ENCODE assay signal across 23 cellular contexts in genomic region chr13:38358703-38359102, GRCh38.
"Had no signal": no experiment of that assay in that cellular context is flagged by ENCODE, and none has a peak within 500 bp of the region (broad histone marks: within the 10 kb centered on the region; RNA-seq: fewer than 3 reads in every experiment).

No MANE protein-coding gene starts in this region.

- H3K9me3 Mint-ChIP-seq: dendritic cell treated with granulocyte-macrophage colony-stimulating factor and Interleukin-4, amounts not matched to agents 40 ng/mL and 50 ng/mL, for 4 days; effector memory CD8-positive, alpha-beta T cell; memory B cell had no signal

- H3K4me3 Mint-ChIP-seq: dendritic cell treated with granulocyte-macrophage colony-stimulating factor and Interleukin-4, amounts not matched to agents 40 ng/mL and 50 ng/mL, for 4 days; effector memory CD8-positive, alpha-beta T cell; endodermal cell; memory B cell had no signal

- DNase-seq: colonic mucosa; cortex of kidney; effector CD8-positive, alpha-beta T cell; effector memory CD8-positive, alpha-beta T cell; endodermal cell; erythroblast; esophagus squamous epithelium; foreskin fibroblast; foreskin melanocyte; gastrocnemius medialis; glutamatergic neuron; head of caudate nucleus; heart right ventricle; hippocampal formation; left cardiac atrium; left lung; lower lobe of right lung; mesendoderm; midbrain had no signal

- H3K4me1 Mint-ChIP-seq: endodermal cell had no signal

- H3K36me3 ChIP-seq: colonic mucosa had no signal

- H3K27me3 ChIP-seq: colonic mucosa, esophagus squamous epithelium, gastrocnemius medialis, heart right ventricle, left lung had no signal

- H3K9me3 ChIP-seq: colonic mucosa, esophagus squamous epithelium, gastrocnemius medialis, heart right ventricle, left lung, lower lobe of right lung had no signal

- H3K27ac Mint-ChIP-seq: dendritic cell treated with granulocyte-macrophage colony-stimulating factor and Interleukin-4, amounts not matched to agents 40 ng/mL and 50 ng/mL, for 4 days; effector memory CD8-positive, alpha-beta T cell; endodermal cell; memory B cell had no signal

- H3K4me3 ChIP-seq: colonic mucosa, esophagus squamous epithelium, gastrocnemius medialis, heart right ventricle, left lung, lower lobe of right lung had no signal

- ATAC-seq: effector memory CD8-positive, alpha-beta T cell; esophagus mucosa; gastrocnemius medialis; left cardiac atrium; left lung; lower lobe of right lung had no signal

- H3K27me3 Mint-ChIP-seq: dendritic cell treated with granulocyte-macrophage colony-stimulating factor and Interleukin-4, amounts not matched to agents 40 ng/mL and 50 ng/mL, for 4 days; effector memory CD8-positive, alpha-beta T cell; memory B cell had no signal

- H3K4me1 ChIP-seq: colonic mucosa, esophagus squamous epithelium, gastrocnemius medialis, lower lobe of right lung had no signal

- H3K27ac ChIP-seq: colonic mucosa, epithelial cell of prostate, esophagus squamous epithelium, gastrocnemius medialis, left lung, lower lobe of right lung had no signal
